19 cellular contexts compared by ENCODE assay signal in the genomic region with DNA sequence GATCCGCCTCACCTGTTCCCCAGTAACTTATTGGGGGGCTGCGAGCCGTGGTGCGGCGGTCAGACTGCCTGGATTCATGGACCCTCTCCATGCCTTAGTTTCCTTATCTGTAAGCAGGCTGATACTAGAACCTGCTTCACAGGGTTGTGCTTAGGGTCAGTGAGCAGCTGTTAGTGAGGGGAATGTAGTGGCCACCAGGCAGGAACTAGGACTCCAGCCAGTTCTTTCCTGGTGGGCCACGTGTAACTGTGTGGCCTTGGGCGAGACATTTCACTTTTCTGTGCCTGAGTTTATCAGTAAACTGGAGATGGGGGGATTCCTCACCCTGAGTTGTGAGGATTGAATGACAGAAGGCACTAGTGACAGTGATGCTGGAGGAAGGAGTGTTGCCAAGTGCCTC. TPM values are rescaled to one million over a fixed set of nuclear protein-coding genes. Genes with fewer than 3 reads are reported as not detected.
DNase-seq lines count a peak whose midpoint lies in the region; ATAC-seq and TF ChIP-seq lines count a peak whose summit lies in the region.
"Had no signal": no experiment of that assay in that cellular context is flagged by ENCODE, and none has a peak within 500 bp of the region (broad histone marks: within the 10 kb centered on the region; RNA-seq: fewer than 3 reads in every experiment).

No MANE protein-coding gene starts in this region.

- H3K79me2 ChIP-seq in osteoblast (ENCODE audit: insufficient read depth, low read length), result no peaks in the 10 kb centered on the region

- TF ChIP-seq CTCF in osteoblast (IDR thresholded peaks at IDR 0.05; ENCODE audit: extremely low read depth, low read depth, low read length) (no peak), endothelial cell (IDR thresholded peaks at IDR 0.05; ENCODE audit: unreplicated experiment) (no peak), tibial nerve (IDR thresholded peaks at IDR 0.05) (no peak)

- H3K4me2 ChIP-seq in osteoblast (ENCODE audit: insufficient read depth, low read length), result no peak overlapping the region
- H3K4me2 ChIP-seq: BLaER1 had no signal

- H3K27me3 Mint-ChIP-seq in activated naive CD4-positive, alpha-beta T cell treated with anti-CD3 and anti-CD28 coated beads, Interleukin-2, amount 50 U/mL, for 24 hours, result no peaks in the 10 kb centered on the region
- H3K27me3 Mint-ChIP-seq in central memory CD8-positive, alpha-beta T cell, result no peaks in the 10 kb centered on the region
- H3K27me3 Mint-ChIP-seq in endothelial cell (ENCODE audit: unreplicated experiment), result no peaks in the 10 kb centered on the region
- H3K27me3 Mint-ChIP-seq: IgD-negative memory B cell had no signal

- peak overlapping the region; percentile 46 for H3K27ac Mint-ChIP-seq in activated naive CD4-positive, alpha-beta T cell treated with anti-CD3 and anti-CD28 coated beads, Interleukin-2, amount 50 U/mL, for 24 hours
- H3K27ac Mint-ChIP-seq in central memory CD8-positive, alpha-beta T cell (ENCODE audit: low read depth), result peak overlapping the region; percentile 20
- no peak overlapping the region for H3K27ac Mint-ChIP-seq in endothelial cell (ENCODE audit: unreplicated experiment)
- H3K27ac Mint-ChIP-seq: IgD-negative memory B cell had no signal

- H2AFZ ChIP-seq in osteoblast (ENCODE audit: low read length), result no peak overlapping the region

- H3K9me3 ChIP-seq in osteoblast (ENCODE audit: low read depth, low read length), result no peaks in the 10 kb centered on the region
- H3K9me3 ChIP-seq in tibial nerve, result no peaks in the 10 kb centered on the region
- H3K9me3 ChIP-seq: BLaER1, HAP-1 had no signal

- H3K27ac ChIP-seq in osteoblast (ENCODE audit: low read depth, low read length) (no peak overlapping the region), tibial nerve (no peak overlapping the region)
- H3K27ac ChIP-seq: BLaER1 had no signal

- no peak for TF ChIP-seq EP300 in tibial nerve (IDR thresholded peaks at IDR 0.05)

- no peaks in the 10 kb centered on the region for H4K20me1 ChIP-seq in osteoblast (ENCODE audit: insufficient read depth, low read length)

- DNase-seq in activated naive CD4-positive, alpha-beta T cell treated with Interleukin-2 at 50 U/mL for 16 hours, result no peak
- no peak for DNase-seq in central memory CD8-positive, alpha-beta T cell (ENCODE audit: low spot score in 2 of 2)
- DNase-seq in osteoblast (ENCODE audit: insufficient read length, low spot score, missing footprints), result peak; percentile 34
- DNase-seq in DMS 273 (lab: John Stamatoyannopoulos, UW; ENCODE audit: unreplicated experiment), result no peak
- no peak for DNase-seq in endothelial cell (ENCODE audit: low spot score)
- DNase-seq in tibial nerve (ENCODE audit: low spot score in 2 of 2), result no peak
- DNase-seq: CD8-positive, alpha-beta memory T cell; DND-41; Kasumi-1; MM.1S; NCI-H1092 treated with DMSO at 0.1 percent for 48 hours; NCI-H1694; NCI-H510A treated with DMSO at 0.1 percent for 48 hours; NCI-H82 had no signal

- H3K36me3 Mint-ChIP-seq in activated naive CD4-positive, alpha-beta T cell treated with anti-CD3 and anti-CD28 coated beads, Interleukin-2, amount 50 U/mL, for 24 hours, result peaks cover 9% of the 10 kb centered on the region
- peaks cover 30% of the 10 kb centered on the region for H3K36me3 Mint-ChIP-seq in central memory CD8-positive, alpha-beta T cell (ENCODE audit: insufficient read depth)
- peaks cover 36% of the 10 kb centered on the region for H3K36me3 Mint-ChIP-seq in endothelial cell (ENCODE audit: low read depth, unreplicated experiment)
- H3K36me3 Mint-ChIP-seq: IgD-negative memory B cell had no signal

- H3K27me3 ChIP-seq in osteoblast (ENCODE audit: insufficient read depth, low read length) (no peaks in the 10 kb centered on the region), tibial nerve (no peaks in the 10 kb centered on the region)
- H3K27me3 ChIP-seq: BLaER1 had no signal

- H3K9me3 Mint-ChIP-seq in activated naive CD4-positive, alpha-beta T cell treated with anti-CD3 and anti-CD28 coated beads, Interleukin-2, amount 50 U/mL, for 24 hours, result no peaks in the 10 kb centered on the region
- no peaks in the 10 kb centered on the region for H3K9me3 Mint-ChIP-seq in central memory CD8-positive, alpha-beta T cell
- H3K9me3 Mint-ChIP-seq in endothelial cell (ENCODE audit: unreplicated experiment), result no peaks in the 10 kb centered on the region
- H3K9me3 Mint-ChIP-seq: CD8-positive, alpha-beta memory T cell; IgD-negative memory B cell had no signal

- no peak overlapping the region for H3K4me3 ChIP-seq in osteoblast (ENCODE audit: insufficient read depth, low read length)
- no peak overlapping the region for H3K4me3 ChIP-seq in tibial nerve
- H3K4me3 ChIP-seq: BLaER1, HAP-1 had no signal

- H3K4me3 Mint-ChIP-seq in activated naive CD4-positive, alpha-beta T cell treated with anti-CD3 and anti-CD28 coated beads, Interleukin-2, amount 50 U/mL, for 24 hours, result no peak overlapping the region
- H3K4me3 Mint-ChIP-seq in central memory CD8-positive, alpha-beta T cell, result no peak overlapping the region
- no peak overlapping the region for H3K4me3 Mint-ChIP-seq in endothelial cell (ENCODE audit: unreplicated experiment)
- H3K4me3 Mint-ChIP-seq: CD8-positive, alpha-beta memory T cell; IgD-negative memory B cell had no signal

- 80 to 90% methylated on average over 7 of the region's 7 CpGs for WGBS in tibial nerve, 2 donors

- no peak for TF ChIP-seq POLR2A in tibial nerve (IDR thresholded peaks at IDR 0.05)

- peaks cover 3% of the 10 kb centered on the region for H3K4me1 Mint-ChIP-seq in activated naive CD4-positive, alpha-beta T cell treated with anti-CD3 and anti-CD28 coated beads, Interleukin-2, amount 50 U/mL, for 24 hours
- H3K4me1 Mint-ChIP-seq in central memory CD8-positive, alpha-beta T cell, result no peaks in the 10 kb centered on the region
- no peaks in the 10 kb centered on the region for H3K4me1 Mint-ChIP-seq in endothelial cell (ENCODE audit: unreplicated experiment)

- H3K36me3 ChIP-seq in osteoblast (ENCODE audit: insufficient read depth, low read length) (peaks cover 20% of the 10 kb centered on the region), tibial nerve (peaks cover 0 to 77% (median 30%) of the 10 kb centered on the region in 3 donors)

- ATAC-seq in central memory CD8-positive, alpha-beta T cell (replicated peaks; ENCODE audit: extremely low read depth, poor library complexity, severe bottlenecking), result no peak
- ATAC-seq: Panc1 had no signal

- H3K4me1 ChIP-seq in osteoblast (ENCODE audit: insufficient read depth, low read length) (no peaks in the 10 kb centered on the region), tibial nerve (no peaks in the 10 kb centered on the region)

RNA-seq across cellular contexts. Expression of a gene that starts 24.8 kb away (rescaled TPM):
- total RNA-seq in osteoblast (12.7 and 13.6 TPM in 2 replicates), endothelial cell (ENCODE audit: unreplicated experiment) (80.9 TPM), tibial nerve (10 to 100 TPM; 19.8 to 25.3 (median 22.4) TPM)

RNA-seq across cellular contexts. Expression of a gene that starts 43.9 kb away (rescaled TPM):
- total RNA-seq in osteoblast (411 and 475 TPM in 2 replicates), endothelial cell (ENCODE audit: unreplicated experiment) (17.5 TPM), tibial nerve (10 to 100 TPM in 3 of 4 donors, 1 to 10 TPM in 1; 7.5 to 53.7 (median 19.0) TPM)
